1 cellular context compared by ENCODE assay signal in genomic region chr3:129239992-129240391, GRCh38.
TF ChIP-seq lines count a peak whose summit lies in the region.

No MANE protein-coding gene starts in this region.

TF ChIP-seq in H1, 55 proteins besides CTCF, POLR2A, EP300 and RAD21:
- TF ChIP-seq HDAC2 (IDR thresholded peaks at IDR 0.05; ENCODE audit: borderline replicate concordance in 1 of 2, low read depth in 2 of 2, low read length in 2 of 2), result no peak
- no peak for TF ChIP-seq TBP (IDR thresholded peaks at IDR 0.05; ENCODE audit: low read depth, low read length)
- TF ChIP-seq GTF2F1 (IDR thresholded peaks at IDR 0.05; ENCODE audit: borderline replicate concordance, low read depth, low read length), result no peak
- no peak for TF ChIP-seq RXRA (IDR thresholded peaks at IDR 0.05; ENCODE audit: insufficient read depth, low read depth, low read length)
- TF ChIP-seq SIRT6 (IDR thresholded peaks at IDR 0.05; ENCODE audit: low read length), result no peak
- TF ChIP-seq, protein P1, sequence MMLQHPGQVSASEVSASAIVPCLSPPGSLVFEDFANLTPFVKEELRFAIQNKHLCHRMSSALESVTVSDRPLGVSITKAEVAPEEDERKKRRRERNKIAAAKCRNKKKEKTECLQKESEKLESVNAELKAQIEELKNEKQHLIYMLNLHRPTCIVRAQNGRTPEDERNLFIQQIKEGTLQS (IDR thresholded peaks at IDR 0.05; ENCODE audit: insufficient read depth, low read depth, low read length), result no peak
- TF ChIP-seq TAF7 (optimal IDR thresholded peaks at IDR 0.05; ENCODE audit: borderline replicate concordance, low read depth, low read length), result no peak
- no peak for TF ChIP-seq PHF8 (conservative IDR thresholded peaks at IDR 0.05; ENCODE audit: low read depth, low read length)
